ENCODE assay signal across 8 cellular contexts in the genomic region with DNA sequence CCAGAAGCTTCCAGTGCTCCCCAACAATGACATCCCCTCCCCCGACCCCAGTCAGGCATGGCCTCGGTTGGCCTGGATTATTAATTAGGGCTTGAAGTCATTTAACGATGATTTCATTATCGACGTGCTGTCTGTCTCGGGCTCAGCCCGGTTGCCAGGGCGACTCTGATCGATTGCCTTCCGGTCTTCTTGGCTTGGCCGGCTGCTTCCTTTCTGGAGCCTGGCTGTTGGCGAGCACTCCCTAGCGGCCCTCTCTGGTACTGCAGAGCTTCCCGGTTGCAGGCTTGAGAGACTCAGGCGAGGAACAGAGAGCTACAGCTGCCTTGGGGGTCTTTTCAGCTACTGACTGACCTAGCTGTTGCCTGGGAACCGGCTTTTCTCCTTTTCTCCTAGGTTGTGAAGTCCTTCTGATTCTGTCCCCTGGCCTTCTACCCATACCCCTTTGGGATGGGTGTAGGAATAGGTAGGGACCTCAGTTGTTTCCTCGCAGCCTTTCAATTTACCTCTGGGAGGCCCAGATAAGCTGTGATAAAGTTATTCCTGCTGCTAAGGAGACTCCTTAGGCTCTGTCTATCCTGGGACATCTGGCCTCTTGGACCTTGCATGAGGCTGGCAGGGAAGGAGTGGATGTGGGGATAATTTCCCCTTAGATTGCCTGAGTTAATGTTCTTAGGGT. TPM values are rescaled to one million over a fixed set of nuclear protein-coding genes. Genes with fewer than 3 reads are reported as not detected.
A peak's percentile ranks its signal among the peaks of the same experiment; 100 is the strongest.
DNase-seq lines count a peak whose midpoint lies in the region; ATAC-seq and TF ChIP-seq lines count a peak whose summit lies in the region.

No MANE protein-coding gene starts in this region.

- no peaks in the 10 kb centered on the region for H3K9me2 ChIP-seq in OCI-LY1 (ENCODE audit: low read depth, low read length)

- H3K27me3 ChIP-seq in OCI-LY1 (ENCODE audit: insufficient read depth, low read length), result no peaks in the 10 kb centered on the region
- H3K27me3 ChIP-seq in neural progenitor cell, result peaks cover 93% of the 10 kb centered on the region

- DNase-seq in COLO668 (lab: John Stamatoyannopoulos, UW; ENCODE audit: unreplicated experiment) (peak; percentile 58), activated T-helper 1 cell treated with Interleukin-2 at 50 U/mL for 16 hours (ENCODE audit: low read depth) (peak; percentile 61), fibroblast of villous mesenchyme (ENCODE audit: low read depth) (peak; percentile 55), neural progenitor cell (ENCODE audit: low spot score) (peak; percentile 94), substantia nigra (lab: John Stamatoyannopoulos, UW) (peak in 46 of 49 donors; percentile 13 to 84 (median 62))

- peaks cover 36% of the 10 kb centered on the region for H3K4me1 Mint-ChIP-seq in neural progenitor cell

- H3K4me2 ChIP-seq in OCI-LY1 (ENCODE audit: low read length) (peak overlapping the region; percentile 76), neural progenitor cell (peak overlapping the region; percentile 85)

- H4K20me1 ChIP-seq in OCI-LY1 (ENCODE audit: insufficient read depth, low read length), result no peaks in the 10 kb centered on the region
- no peaks in the 10 kb centered on the region for H4K20me1 ChIP-seq in neural progenitor cell (ENCODE audit: low read depth)

- TF ChIP-seq CTCF in OCI-LY1 (IDR thresholded peaks at IDR 0.05; ENCODE audit: low read length) (peak; percentile 96), fibroblast of villous mesenchyme (IDR thresholded peaks at IDR 0.05; ENCODE audit: insufficient read depth, low read depth, low read length) (peak; percentile 91), neural progenitor cell (IDR thresholded peaks at IDR 0.05) (peak; percentile 91)

- no peaks in the 10 kb centered on the region for H3K36me3 Mint-ChIP-seq in neural progenitor cell

- no peaks in the 10 kb centered on the region for H3K79me2 ChIP-seq in OCI-LY1 (ENCODE audit: insufficient read depth, low read length)
- no peaks in the 10 kb centered on the region for H3K79me2 ChIP-seq in neural progenitor cell (ENCODE audit: low read depth)

- H2AFZ ChIP-seq in OCI-LY1 (ENCODE audit: low read length) (no peak overlapping the region), neural progenitor cell (replicated peaks) (peak overlapping the region; percentile 78)

- H3K9me3 Mint-ChIP-seq in neural progenitor cell, result no peaks in the 10 kb centered on the region

- peak overlapping the region; percentile 75; the same call in 1 of the 2 replicates for H3K9ac ChIP-seq in OCI-LY1 (ENCODE audit: low read length)
- H3K9ac ChIP-seq in neural progenitor cell, result no peak overlapping the region

- ATAC-seq in GM19397 (IDR thresholded peaks at IDR 0.05; ENCODE audit: unreplicated experiment), result peak; percentile 66
- peak; percentile 70 for ATAC-seq in HG03565 (IDR thresholded peaks at IDR 0.05; ENCODE audit: unreplicated experiment)

- H3K4me3 Mint-ChIP-seq in neural progenitor cell, result peak overlapping the region; percentile 70

- peak overlapping the region; percentile 66 for H3K4me3 ChIP-seq in OCI-LY1 (ENCODE audit: low read depth, low read length, poor library complexity, severe bottlenecking)
- H3K4me3 ChIP-seq in fibroblast of villous mesenchyme (ENCODE audit: low read depth, low read length), result no peak overlapping the region
- peak overlapping the region; percentile 41 for H3K4me3 ChIP-seq in neural progenitor cell

- no peaks in the 10 kb centered on the region for H3K9me3 ChIP-seq in OCI-LY1 (ENCODE audit: low read length)
- no peaks in the 10 kb centered on the region for H3K9me3 ChIP-seq in neural progenitor cell (ENCODE audit: low read depth)

- 0 out of 2 replicates have a peak, but pooled peaks cover 9% of the 10 kb centered on the region for H3F3A ChIP-seq in OCI-LY1 (ENCODE audit: insufficient read depth, low read length)
- H3F3A ChIP-seq in neural progenitor cell (ENCODE audit: low read depth), result peaks cover 19% of the 10 kb centered on the region

- no peak overlapping the region for H3K27ac Mint-ChIP-seq in neural progenitor cell

- peaks cover 13% of the 10 kb centered on the region for H3K27me3 Mint-ChIP-seq in neural progenitor cell (ENCODE audit: insufficient read depth, low read depth)

- H3K27ac ChIP-seq in OCI-LY1 (ENCODE audit: low read depth, low read length, poor library complexity, severe bottlenecking), result peak overlapping the region; percentile 94
- no peak overlapping the region for H3K27ac ChIP-seq in neural progenitor cell
- H3K27ac ChIP-seq in substantia nigra (ENCODE audit: low read depth, low read length, poor library complexity, severe bottlenecking), result no peak overlapping the region

- H3K36me3 ChIP-seq in OCI-LY1 (ENCODE audit: insufficient read depth, low read length) (peaks cover 8% of the 10 kb centered on the region; the same call in 1 of the 2 replicates), neural progenitor cell (no peaks in the 10 kb centered on the region)

- peaks cover 68% of the 10 kb centered on the region for H3K4me1 ChIP-seq in OCI-LY1 (ENCODE audit: insufficient read depth, low read length, severe bottlenecking)
- peaks cover 56% of the 10 kb centered on the region for H3K4me1 ChIP-seq in neural progenitor cell

RNA-seq across cellular contexts. Expression of a gene that starts 5.5 kb away (rescaled TPM):
- total RNA-seq in fibroblast of villous mesenchyme, result not detected in 2 replicates
- not detected in 2 replicates for total RNA-seq in neural progenitor cell (ENCODE audit: low replicate concordance)

RNA-seq across cellular contexts. Expression of a gene that starts 30.0 kb away (rescaled TPM):
- total RNA-seq in fibroblast of villous mesenchyme (78.2 and 84.4 TPM in 2 replicates), neural progenitor cell (ENCODE audit: low replicate concordance) (25.3 and 46.0 TPM in 2 replicates)
